Comparison of ENCODE assay signal across 9 cellular contexts in genomic region chr10:79156334-79157274, GRCh38.
A peak's percentile ranks its signal among the peaks of the same experiment; 100 is the strongest.
DNase-seq lines count a peak whose midpoint lies in the region; ATAC-seq and TF ChIP-seq lines count a peak whose summit lies in the region.
"Had no signal": no experiment of that assay in that cellular context is flagged by ENCODE, and none has a peak within 500 bp of the region (broad histone marks: within the 10 kb centered on the region; RNA-seq: fewer than 3 reads in every experiment).

No MANE protein-coding gene starts in this region.

- H3K4me1 ChIP-seq in GM23248 (ENCODE audit: insufficient read depth) (peaks cover 75% of the 10 kb centered on the region), smooth muscle cell (ENCODE audit: low read depth) (peaks cover 45% of the 10 kb centered on the region)

- POLR2A ChIA-PET in WTC11 (lab: Charles Lee): interaction anchor here (0.8 to 1.8 kb wide), 4 partner anchors 38 to 89 kb away, joined by 3 to 5 read pairs (median 4); no protein-coding TSS in a partner anchor

- H3K36me3 Mint-ChIP-seq in WTC11: no peaks in the 10 kb centered on the region

- peaks cover 45% of the 10 kb centered on the region for H3F3A ChIP-seq in GM23248 (ENCODE audit: insufficient read depth)
- H3F3A ChIP-seq in smooth muscle cell (ENCODE audit: low read depth): peaks cover 18% of the 10 kb centered on the region

- ATAC-seq in WTC11 (no peak), left colon (peak; percentile 3), GM18907 (IDR thresholded peaks at IDR 0.05; ENCODE audit: unreplicated experiment) (no peak)

- H3K9ac ChIP-seq in GM23248 (peak overlapping the region; percentile 87), smooth muscle cell (ENCODE audit: low read depth) (no peak overlapping the region)

- H3K79me2 ChIP-seq in GM23248 (ENCODE audit: insufficient read depth): peaks cover 79% of the 10 kb centered on the region
- peaks cover 67% of the 10 kb centered on the region for H3K79me2 ChIP-seq in smooth muscle cell (ENCODE audit: low read depth)

- no peak overlapping the region for H3K4me3 Mint-ChIP-seq in WTC11

- H3K36me3 ChIP-seq in GM23248 (ENCODE audit: low read depth): no peaks in the 10 kb centered on the region
- H3K36me3 ChIP-seq in smooth muscle cell (ENCODE audit: low read depth): no peaks in the 10 kb centered on the region

- CTCF ChIA-PET in WTC11 (lab: Charles Lee): interaction anchor here (0.8 to 3.8 kb wide), 10 partner anchors 11 to 499 kb away, joined by 3 to 24 read pairs (median 4); no protein-coding TSS in a partner anchor

- H3K9me3 Mint-ChIP-seq in WTC11: no peaks in the 10 kb centered on the region

- H3K27ac ChIP-seq in GM23248: peak overlapping the region; percentile 99
- H3K27ac ChIP-seq in smooth muscle cell (ENCODE audit: low read depth): peak overlapping the region; percentile 89

- H3K27me3 Mint-ChIP-seq in WTC11 (ENCODE audit: low read depth): no peaks in the 10 kb centered on the region

- in situ Hi-C loops in GM23248 (cut with MboI): no loop called here

- H3K4me3 ChIP-seq in GM23248: no peak overlapping the region
- no peak overlapping the region for H3K4me3 ChIP-seq in smooth muscle cell

- H3K27ac Mint-ChIP-seq in WTC11: peak overlapping the region; percentile 99

- H3K27me3 ChIP-seq in GM23248 (replicated peaks; ENCODE audit: insufficient read depth) (no peaks in the 10 kb centered on the region), smooth muscle cell (ENCODE audit: low read depth) (no peaks in the 10 kb centered on the region)

- H4K20me1 ChIP-seq in GM23248 (ENCODE audit: insufficient read depth): no peaks in the 10 kb centered on the region
- peaks cover 47% of the 10 kb centered on the region for H4K20me1 ChIP-seq in smooth muscle cell (ENCODE audit: low read depth)

- H2AFZ ChIP-seq in GM23248: no peak overlapping the region
- H2AFZ ChIP-seq in smooth muscle cell (ENCODE audit: low read depth): no peak overlapping the region

- WGBS in GM23248 (ENCODE audit: low coverage in 1 of 2, low lambda C conversion rate in 2 of 2, missing lambda C conversion rate in 2 of 2), 2 experiments: 89 to 93% methylated on average over 21 of the region's 22 CpGs
- WGBS in smooth muscle cell (ENCODE audit: low lambda C conversion rate): 75% methylated on average over 22 of the region's 22 CpGs

- no peaks in the 10 kb centered on the region for H3K9me2 ChIP-seq in GM23248 (ENCODE audit: insufficient read depth)

- H3K9me3 ChIP-seq in GM23248 (ENCODE audit: low read depth) (no peaks in the 10 kb centered on the region), smooth muscle cell (replicated peaks; ENCODE audit: low read depth) (no peaks in the 10 kb centered on the region)

- H3K4me1 Mint-ChIP-seq in WTC11: peaks cover 57% of the 10 kb centered on the region

- TF ChIP-seq CTCF in WTC11 (IDR thresholded peaks at IDR 0.05): no peak
- no peak for TF ChIP-seq CTCF in smooth muscle cell (IDR thresholded peaks at IDR 0.05; ENCODE audit: borderline replicate concordance, insufficient read depth, poor library complexity, severe bottlenecking)

- DNase-seq in GM23248 (no peak), WTC11 (ENCODE audit: low spot score) (no peak), left colon (no peak), smooth muscle cell (lab: John Stamatoyannopoulos, UW; ENCODE audit: unreplicated experiment) (no peak), superior temporal gyrus (ENCODE audit: extremely low spot score) (no peak), kidney glomerular epithelial cell (lab: John Stamatoyannopoulos, UW) (no peak), COR-L47 (lab: John Stamatoyannopoulos, UW) (no peak)
- DNase-seq: NCI-H526 treated with DMSO at 0.1 percent for 48 hours had no signal

- intact Hi-C loops in left colon (cut with DNase I, micrococcal nuclease): no loop called here

- H3K4me2 ChIP-seq in GM23248 (ENCODE audit: unreplicated experiment): no peak overlapping the region
- H3K4me2 ChIP-seq in smooth muscle cell: peak overlapping the region; percentile 42

TF ChIP-seq in WTC11, 78 proteins besides CTCF, POLR2A, EP300 and RAD21:
- TF ChIP-seq CREB1 (CRISPR knock-in tag; IDR thresholded peaks at IDR 0.05) (no peak), ZNF416 (CRISPR knock-in tag; IDR thresholded peaks at IDR 0.05) (no peak)
- TF ChIP-seq, protein P1, sequence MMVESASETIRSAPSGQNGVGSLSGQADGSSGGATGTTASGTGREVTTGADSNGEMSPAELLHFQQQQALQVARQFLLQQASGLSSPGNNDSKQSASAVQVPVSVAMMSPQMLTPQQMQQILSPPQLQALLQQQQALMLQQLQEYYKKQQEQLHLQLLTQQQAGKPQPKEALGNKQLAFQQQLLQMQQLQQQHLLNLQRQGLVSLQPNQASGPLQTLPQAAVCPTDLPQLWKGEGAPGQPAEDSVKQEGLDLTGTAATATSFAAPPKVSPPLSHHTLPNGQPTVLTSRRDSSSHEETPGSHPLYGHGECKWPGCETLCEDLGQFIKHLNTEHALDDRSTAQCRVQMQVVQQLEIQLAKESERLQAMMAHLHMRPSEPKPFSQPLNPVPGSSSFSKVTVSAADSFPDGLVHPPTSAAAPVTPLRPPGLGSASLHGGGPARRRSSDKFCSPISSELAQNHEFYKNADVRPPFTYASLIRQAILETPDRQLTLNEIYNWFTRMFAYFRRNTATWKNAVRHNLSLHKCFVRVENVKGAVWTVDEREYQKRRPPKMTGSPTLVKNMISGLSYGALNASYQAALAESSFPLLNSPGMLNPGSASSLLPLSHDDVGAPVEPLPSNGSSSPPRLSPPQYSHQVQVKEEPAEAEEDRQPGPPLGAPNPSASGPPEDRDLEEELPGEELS (CRISPR knock-in tag; IDR thresholded peaks at IDR 0.05): no peak
